In the genomic region with DNA sequence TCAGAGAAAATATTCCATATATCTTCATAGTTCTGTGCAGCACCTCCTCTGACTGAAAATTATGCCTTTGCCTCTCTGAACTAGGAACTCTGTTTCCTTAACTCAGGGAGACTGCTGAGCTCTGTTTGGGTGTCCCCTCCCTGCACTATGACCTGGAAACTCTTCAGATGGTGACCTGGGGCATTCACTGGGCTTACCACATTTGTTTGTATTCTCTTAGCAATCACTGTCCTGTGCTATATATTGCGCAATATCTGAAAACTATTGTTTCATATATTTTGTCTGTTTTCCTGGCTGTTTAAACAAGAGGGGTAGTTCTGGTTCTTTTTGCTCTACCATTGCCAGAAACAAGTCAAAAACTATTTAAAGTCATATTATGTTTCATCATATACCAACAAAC, we compare ENCODE assay signal across 22 cellular contexts.
DNase-seq lines count a peak whose midpoint lies in the region; ATAC-seq, FAIRE-seq and TF ChIP-seq lines count a peak whose summit lies in the region.
"Had no signal": no experiment of that assay in that cellular context is flagged by ENCODE, and none has a peak within 500 bp of the region (broad histone marks: within the 10 kb centered on the region; RNA-seq: fewer than 3 reads in every experiment).

No MANE protein-coding gene starts in this region.

- H4K8ac ChIP-seq in H1 (ENCODE audit: extremely low read depth, insufficient read depth, low read length) = no peak overlapping the region

- no peak for FAIRE-seq in A549 (lab: Jason Lieb, UNC)
- no peak for FAIRE-seq in H1 (lab: Jason Lieb, UNC)
- FAIRE-seq: GM12892, GM18507, H54 had no signal

- H4K5ac ChIP-seq in H1 (ENCODE audit: insufficient read length, low read depth, low read length) = no peak overlapping the region

- H3K9me3 ChIP-seq in A549 (no peaks in the 10 kb centered on the region), H1 (ENCODE audit: insufficient read depth in 2 of 2, low read depth in 1 of 2, low read length in 1 of 2) (no peaks in the 10 kb centered on the region), liver (ENCODE audit: control insufficient read depth in 4 of 4, low read length in 3 of 4) (no peaks in the 10 kb centered on the region), mucosa of descending colon (no peaks in the 10 kb centered on the region)
- H3K9me3 ChIP-seq: BLaER1 had no signal

- H3K9ac ChIP-seq in H1 (replicated peaks in 1 of 4; ENCODE audit: extremely low read depth in 1 of 4, low read depth in 3 of 4, low read length in 3 of 4) (no peak overlapping the region), liver (ENCODE audit: low read depth in 1 of 2, low read length in 2 of 2) (no peak overlapping the region)
- H3K9ac ChIP-seq: BLaER1 had no signal

- no peak overlapping the region for H3K27ac ChIP-seq in A549
- H3K27ac ChIP-seq in H1 (ENCODE audit: low read depth, low read length) = no peak overlapping the region
- H3K27ac ChIP-seq in liver (ENCODE audit: low read depth in 1 of 2, low read length in 2 of 2) = no peak overlapping the region
- H3K27ac ChIP-seq: BLaER1, SK-N-MC had no signal

- no peaks in the 10 kb centered on the region for H4K20me1 ChIP-seq in H1 (replicated peaks in 1 of 2; ENCODE audit: control insufficient read depth in 1 of 2, insufficient read depth in 2 of 2, low read length in 2 of 2)
- H4K20me1 ChIP-seq: BLaER1 had no signal

- H3K9me3 Mint-ChIP-seq in stimulated activated memory B cell treated with anti-CD40 and anti-IgM and Interleukin-4, amounts not matched to agents 10 μg/mL and 1 μg/mL and 100 μg/mL, for 72 hours = peaks cover 3% of the 10 kb centered on the region

- TF ChIP-seq POLR2A in A549 (IDR thresholded peaks at IDR 0.05; ENCODE audit: low read length) (no peak), H1 (IDR thresholded peaks at IDR 0.05; ENCODE audit: control extremely low read depth in 1 of 2, low read depth in 2 of 2, low read length in 2 of 2) (no peak)

- intact Hi-C loops in mucosa of descending colon (cut with DNase I, micrococcal nuclease) = no loop called here

- H3K79me1 ChIP-seq in H1 (ENCODE audit: low read depth, low read length) = no peaks in the 10 kb centered on the region

- H2BK20ac ChIP-seq in H1 (ENCODE audit: low read length) = no peak overlapping the region

- WGBS in A549 (ENCODE audit: missing lambda C conversion rate) = 6% methylated on average over 1 of the region's 1 CpG
- 91% methylated on average over 1 of the region's 1 CpG; no CpG with 5 or more reads in 1 of the 2 experiments for WGBS in H1 (ENCODE audit: extremely low coverage in 1 of 2, insufficient coverage in 1 of 2, insufficient read length in 1 of 2, insufficient replicate concordance in 2 of 2, low coverage in 1 of 2, low lambda C conversion rate in 2 of 2, missing lambda C conversion rate in 1 of 2), 2 experiments
- WGBS in liver = 67% methylated on average over 1 of the region's 1 CpG

- no peak for DNase-seq in A549 (ENCODE audit: low read depth in 1 of 2, low spot score in 1 of 2)
- DNase-seq in H1 (ENCODE audit: low read depth in 1 of 2, low spot score in 2 of 2) = no peak
- DNase-seq in activated CD4-positive, alpha-beta T cell treated with anti-CD3 and anti-CD28 coated beads for 4 hours = no peak
- DNase-seq in mucosa of descending colon = no peak
- DNase-seq: CD4-positive, alpha-beta memory T cell; NCI-H1417; NCI-H187; NCI-H2107; NCI-H2227 treated with DMSO at 0.1 percent for 48 hours; NCI-H524; NCI-H82; OCI-M1; Right ventricle myocardium superior had no signal

- no peak overlapping the region for H3K18ac ChIP-seq in H1 (ENCODE audit: extremely low read depth, low read length)

- H2AK5ac ChIP-seq in H1 (ENCODE audit: low read depth, low read length) = no peak overlapping the region

- no peaks in the 10 kb centered on the region for H3K4me1 Mint-ChIP-seq in stimulated activated memory B cell treated with anti-CD40 and anti-IgM and Interleukin-4, amounts not matched to agents 10 μg/mL and 1 μg/mL and 100 μg/mL, for 72 hours
- H3K4me1 Mint-ChIP-seq: CD4-positive, alpha-beta memory T cell had no signal

- no peaks in the 10 kb centered on the region for H3K36me3 Mint-ChIP-seq in stimulated activated memory B cell treated with anti-CD40 and anti-IgM and Interleukin-4, amounts not matched to agents 10 μg/mL and 1 μg/mL and 100 μg/mL, for 72 hours
- H3K36me3 Mint-ChIP-seq: CD4-positive, alpha-beta memory T cell had no signal

- POLR2A ChIA-PET in A549 (lab: Yijun Ruan, JAX) = no interaction called here
- POLR2A ChIA-PET in H1 (lab: Charles Lee; ENCODE audit: partially characterized antibody) = no interaction called here

- H3K14ac ChIP-seq in H1 (ENCODE audit: insufficient read length) = no peak overlapping the region

- no peak overlapping the region for H4K91ac ChIP-seq in H1 (replicated peaks; ENCODE audit: insufficient read length, low read length)

- H3K4me2 ChIP-seq in A549 = no peak overlapping the region
- no peak overlapping the region for H3K4me2 ChIP-seq in H1 (ENCODE audit: insufficient read depth in 1 of 2, low read depth in 2 of 2, low read length in 2 of 2)
- H3K4me2 ChIP-seq: BLaER1 had no signal

- H3K4me3 ChIP-seq in A549 (no peak overlapping the region), H1 (ENCODE audit: extremely low read depth in 1 of 4, insufficient read depth in 2 of 4, low read depth in 3 of 4, low read length in 4 of 4) (no peak overlapping the region), liver (ENCODE audit: low read depth in 1 of 3, low read length in 3 of 3) (no peak overlapping the region), mucosa of descending colon (no peak overlapping the region)
- H3K4me3 ChIP-seq: BLaER1, SK-N-MC had no signal

- TF ChIP-seq RAD21 in A549 (conservative IDR thresholded peaks at IDR 0.05 in 1 of 2, IDR thresholded peaks at IDR 0.05 in 1 of 2) = no peak
- no peak for TF ChIP-seq RAD21 in Ishikawa (IDR thresholded peaks at IDR 0.05; ENCODE audit: low read depth)
- TF ChIP-seq RAD21 in H1 (IDR thresholded peaks at IDR 0.05 in 1 of 2, conservative IDR thresholded peaks at IDR 0.05 in 1 of 2; ENCODE audit: low read depth in 2 of 2, low read length in 2 of 2) = no peak
- TF ChIP-seq RAD21 in liver (IDR thresholded peaks at IDR 0.05) = peak in 1 of 2 donors; percentile 4

- H3K56ac ChIP-seq in H1 (replicated peaks; ENCODE audit: insufficient read length, low read depth, low read length) = no peak overlapping the region

- no peak overlapping the region for H3K27ac Mint-ChIP-seq in stimulated activated memory B cell treated with anti-CD40 and anti-IgM and Interleukin-4, amounts not matched to agents 10 μg/mL and 1 μg/mL and 100 μg/mL, for 72 hours
- H3K27ac Mint-ChIP-seq: CD4-positive, alpha-beta memory T cell had no signal

- H3K27me3 ChIP-seq in H1 (replicated peaks in 1 of 4; ENCODE audit: control insufficient read depth in 3 of 4, extremely low read depth in 1 of 4, insufficient read depth in 3 of 4, low read length in 3 of 4) (no peaks in the 10 kb centered on the region), liver (ENCODE audit: control insufficient read depth in 4 of 4, insufficient read depth in 4 of 4, low read length in 3 of 4) (no peaks in the 10 kb centered on the region)
- H3K27me3 ChIP-seq: BLaER1 had no signal

- no peak for ATAC-seq in A549
- no peak for ATAC-seq in HG03571 (IDR thresholded peaks at IDR 0.05; ENCODE audit: unreplicated experiment)
- ATAC-seq in mucosa of descending colon = no peak
- no peak for ATAC-seq in stimulated activated memory B cell treated with anti-CD40 and anti-IgM and Interleukin-4, amounts not matched to agents 10 μg/mL and 1 μg/mL and 100 μg/mL, for 72 hours

- TF ChIP-seq EP300 in A549 (IDR thresholded peaks at IDR 0.05) = no peak
- TF ChIP-seq EP300 in Ishikawa (IDR thresholded peaks at IDR 0.05; ENCODE audit: borderline replicate concordance) = no peak
- no peak for TF ChIP-seq EP300 in H1 (IDR thresholded peaks at IDR 0.05; ENCODE audit: borderline replicate concordance in 1 of 2, low read depth in 2 of 2, low read length in 2 of 2)

- no peak overlapping the region for H3K23ac ChIP-seq in H1 (ENCODE audit: insufficient read length)

- TF ChIP-seq CTCF in A549 (IDR thresholded peaks at IDR 0.05) = no peak
- TF ChIP-seq CTCF in H1 (IDR thresholded peaks at IDR 0.05; ENCODE audit: control extremely low read depth in 1 of 3, insufficient read depth in 1 of 3, low read depth in 1 of 3, low read length in 3 of 3) = no peak
- no peak for TF ChIP-seq CTCF in liver (IDR thresholded peaks at IDR 0.05; ENCODE audit: low read depth, low read length, missing input control)
- no peak for TF ChIP-seq CTCF in mucosa of descending colon (IDR thresholded peaks at IDR 0.05)

- H2BK15ac ChIP-seq in H1 (ENCODE audit: low read length) = no peak overlapping the region

- no peaks in the 10 kb centered on the region for H3K4me1 ChIP-seq in A549
- H3K4me1 ChIP-seq in H1 (replicated peaks in 1 of 4; ENCODE audit: control insufficient read depth in 3 of 4, insufficient read depth in 4 of 4, low read length in 3 of 4) = no peaks in the 10 kb centered on the region
- no peaks in the 10 kb centered on the region for H3K4me1 ChIP-seq in liver (ENCODE audit: control insufficient read depth in 4 of 4, insufficient read depth in 4 of 4, low read length in 3 of 4)
- no peaks in the 10 kb centered on the region for H3K4me1 ChIP-seq in mucosa of descending colon (ENCODE audit: low read depth)
- H3K4me1 ChIP-seq: BLaER1 had no signal

- H3K23me2 ChIP-seq in H1 (ENCODE audit: low read depth, low read length) = no peaks in the 10 kb centered on the region

- H3K4me3 Mint-ChIP-seq in stimulated activated memory B cell treated with anti-CD40 and anti-IgM and Interleukin-4, amounts not matched to agents 10 μg/mL and 1 μg/mL and 100 μg/mL, for 72 hours = no peak overlapping the region
- H3K4me3 Mint-ChIP-seq: CD4-positive, alpha-beta memory T cell had no signal

- no peaks in the 10 kb centered on the region for H3K27me3 Mint-ChIP-seq in stimulated activated memory B cell treated with anti-CD40 and anti-IgM and Interleukin-4, amounts not matched to agents 10 μg/mL and 1 μg/mL and 100 μg/mL, for 72 hours
- H3K27me3 Mint-ChIP-seq: CD4-positive, alpha-beta memory T cell had no signal

- CTCF ChIA-PET in A549 (lab: Yijun Ruan, JAX) = no interaction called here
- CTCF ChIA-PET in H1 (lab: Charles Lee; ENCODE audit: partially characterized antibody) = interaction anchor here (1.0 kb wide), 1 partner anchor 12 kb away, joined by 3 read pairs; no protein-coding TSS in a partner anchor

- no peak overlapping the region for H2BK12ac ChIP-seq in H1 (ENCODE audit: low read depth, low read length)

- no peak overlapping the region for H2AFZ ChIP-seq in H1 (ENCODE audit: low read length)

- H3K79me2 ChIP-seq in H1 (ENCODE audit: control insufficient read depth in 1 of 2, insufficient read depth in 2 of 2, low read length in 2 of 2) = no peaks in the 10 kb centered on the region

- H3K36me3 ChIP-seq in H1 (ENCODE audit: control insufficient read depth in 2 of 4, insufficient read depth in 4 of 4, low read length in 3 of 4) = no peaks in the 10 kb centered on the region
- H3K36me3 ChIP-seq in liver (ENCODE audit: control insufficient read depth in 4 of 4, insufficient read depth in 3 of 4, low read depth in 1 of 4, low read length in 3 of 4) = no peaks in the 10 kb centered on the region
- no peaks in the 10 kb centered on the region for H3K36me3 ChIP-seq in mucosa of descending colon (ENCODE audit: low read depth)
- H3K36me3 ChIP-seq: BLaER1 had no signal

- no peak overlapping the region for H3K4ac ChIP-seq in H1 (replicated peaks; ENCODE audit: insufficient read length, low read depth, low read length)

- no peak overlapping the region for H2BK5ac ChIP-seq in H1 (ENCODE audit: low read depth, low read length)

- H2BK120ac ChIP-seq in H1 (replicated peaks; ENCODE audit: low read depth, low read length) = no peak overlapping the region
